ENCODE assay signal across 13 cellular contexts in genomic region chr1:30822006-30822405, GRCh38.
"Had no signal": no experiment of that assay in that cellular context is flagged by ENCODE, and none has a peak within 500 bp of the region (broad histone marks: within the 10 kb centered on the region; RNA-seq: fewer than 3 reads in every experiment).

No MANE protein-coding gene starts in this region.

- H3K4me3 ChIP-seq: left ventricle myocardium inferior, tibial nerve had no signal

- H3K4me3 Mint-ChIP-seq: activated CD8-positive, alpha-beta T cell treated with anti-CD3 and anti-CD28 coated beads for 36 hours; activated T-cell treated with anti-CD3 and anti-CD28 coated beads, Interleukin-2, amount 50 U/mL, for 4 hours; stimulated activated effector memory CD8-positive, alpha-beta T cell treated with anti-CD3 and anti-CD28 coated beads, Interleukin-12 subunit alpha, Interleukin-12 subunit beta, amount 100 ng/mL, for 72 hours; WTC11 had no signal

- DNase-seq: activated CD4-positive, alpha-beta T cell treated with anti-CD3 and anti-CD28 coated beads for 4 hours; activated CD8-positive, alpha-beta T cell treated with anti-CD3 and anti-CD28 coated beads for 36 hours; activated gamma-delta T cell; activated T-cell treated with anti-CD3 and anti-CD28 coated beads, Interleukin-2, amount 50 U/mL, for 4 hours; amygdala; left ventricle myocardium inferior; mesendoderm had no signal

- H3K27me3 ChIP-seq: tibial nerve had no signal

- ATAC-seq: activated CD8-positive, alpha-beta T cell treated with anti-CD3 and anti-CD28 coated beads for 36 hours; activated naive CD4-positive, alpha-beta T cell treated with anti-CD3 and anti-CD28 coated beads, Interleukin-2, amount 50 U/mL, for 72 hours; activated T-cell treated with anti-CD3 and anti-CD28 coated beads, Interleukin-2, amount 50 U/mL, for 4 hours; SK-N-SH treated with all-trans-retinoic acid at 6 μM for 48 hours; stimulated activated effector memory CD8-positive, alpha-beta T cell treated with anti-CD3 and anti-CD28 coated beads, Interleukin-12 subunit alpha, Interleukin-12 subunit beta, amount 100 ng/mL, for 72 hours; WTC11 had no signal

- H3K9me3 Mint-ChIP-seq: activated CD8-positive, alpha-beta T cell treated with anti-CD3 and anti-CD28 coated beads for 36 hours; activated naive CD4-positive, alpha-beta T cell treated with anti-CD3 and anti-CD28 coated beads, Interleukin-2, amount 50 U/mL, for 72 hours; activated T-cell treated with anti-CD3 and anti-CD28 coated beads, Interleukin-2, amount 50 U/mL, for 4 hours; stimulated activated effector memory CD8-positive, alpha-beta T cell treated with anti-CD3 and anti-CD28 coated beads, Interleukin-12 subunit alpha, Interleukin-12 subunit beta, amount 100 ng/mL, for 72 hours; WTC11 had no signal

- H3K9me3 ChIP-seq: left ventricle myocardium inferior, tibial nerve had no signal

- H3K36me3 ChIP-seq: left ventricle myocardium inferior, tibial nerve had no signal

- H3K27ac Mint-ChIP-seq: activated CD8-positive, alpha-beta T cell treated with anti-CD3 and anti-CD28 coated beads for 36 hours; activated naive CD4-positive, alpha-beta T cell treated with anti-CD3 and anti-CD28 coated beads, Interleukin-2, amount 50 U/mL, for 72 hours; stimulated activated effector memory CD8-positive, alpha-beta T cell treated with anti-CD3 and anti-CD28 coated beads, Interleukin-12 subunit alpha, Interleukin-12 subunit beta, amount 100 ng/mL, for 72 hours; WTC11 had no signal

- H3K36me3 Mint-ChIP-seq: activated naive CD4-positive, alpha-beta T cell treated with anti-CD3 and anti-CD28 coated beads, Interleukin-2, amount 50 U/mL, for 72 hours; WTC11 had no signal

- FAIRE-seq: keratinocyte had no signal

- H3K27ac ChIP-seq: left ventricle myocardium inferior had no signal
